22 cellular contexts compared by ENCODE assay signal in the genomic region with DNA sequence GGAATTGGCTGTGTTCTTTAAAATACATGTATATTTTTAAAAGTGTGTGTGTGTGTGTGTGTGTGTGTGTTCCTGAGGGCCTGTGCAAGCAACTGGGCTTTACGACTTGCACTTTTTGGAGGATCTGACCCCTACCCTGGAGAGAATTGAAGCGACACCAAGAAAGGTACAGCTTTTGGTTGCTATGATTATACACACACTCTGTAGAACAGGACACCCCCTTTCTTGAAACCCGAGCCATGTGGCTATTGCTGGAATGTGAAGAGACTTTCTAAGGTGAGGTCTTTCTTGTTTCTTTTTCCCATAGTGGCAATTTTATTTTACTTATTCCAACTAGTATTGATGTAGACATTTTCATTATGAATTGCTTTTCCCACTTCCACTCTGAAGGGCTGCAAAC. TPM values are rescaled to one million over a fixed set of nuclear protein-coding genes. Genes with fewer than 3 reads are reported as not detected.
A peak's percentile ranks its signal among the peaks of the same experiment; 100 is the strongest.
DNase-seq lines count a peak whose midpoint lies in the region; ATAC-seq and TF ChIP-seq lines count a peak whose summit lies in the region.
"Had no signal": no experiment of that assay in that cellular context is flagged by ENCODE, and none has a peak within 500 bp of the region (broad histone marks: within the 10 kb centered on the region; RNA-seq: fewer than 3 reads in every experiment).

No MANE protein-coding gene starts in this region.

- 29% methylated on average over 3 of the region's 3 CpGs for WGBS in hepatocyte (ENCODE audit: low lambda C conversion rate, missing lambda C conversion rate)
- WGBS in transverse colon (ENCODE audit: low coverage in 1 of 2), 2 donors: 17 to 34% methylated on average over 1 to 3 of the region's 3 CpGs

- H3F3A ChIP-seq in PC-3 (ENCODE audit: low read length, unreplicated experiment): no peaks in the 10 kb centered on the region
- no peaks in the 10 kb centered on the region for H3F3A ChIP-seq in neural cell (ENCODE audit: insufficient read depth, low read length, poor library complexity, severe bottlenecking)

- no peak for TF ChIP-seq RAD21 in neural cell (conservative IDR thresholded peaks at IDR 0.05)

- H3K79me2 ChIP-seq in PC-3 (ENCODE audit: low read length) (no peaks in the 10 kb centered on the region), hepatocyte (no peaks in the 10 kb centered on the region), neural cell (replicated peaks; ENCODE audit: insufficient read depth, low read length) (no peaks in the 10 kb centered on the region)

- intact Hi-C loops in PC-3 (cut with micrococcal nuclease): no loop called here
- intact Hi-C loops in transverse colon (cut with DNase I; ENCODE audit: low total_unique reads): no loop called here
- intact Hi-C loops in left cardiac atrium (cut with DNase I): no loop called here

- no peak overlapping the region for H3K27ac ChIP-seq in PC-3 (ENCODE audit: low read length)
- no peak overlapping the region for H3K27ac ChIP-seq in hepatocyte
- no peak overlapping the region for H3K27ac ChIP-seq in neural cell (ENCODE audit: low read length)
- H3K27ac ChIP-seq in transverse colon: no peak overlapping the region
- H3K27ac ChIP-seq: thoracic aorta, VCaP had no signal

- peak; percentile 19 for DNase-seq in ACHN
- DNase-seq in PC-3: no peak
- DNase-seq in hepatocyte (ENCODE audit: low spot score): no peak
- no peak for DNase-seq in transverse colon
- no peak for DNase-seq in NCI-H128 (lab: John Stamatoyannopoulos, UW; ENCODE audit: unreplicated experiment)
- no peak for DNase-seq in left cardiac atrium
- no peak for DNase-seq in NCI-H2107 (lab: John Stamatoyannopoulos, UW)
- DNase-seq: activated naive CD4-positive, alpha-beta T cell; activated T-cell treated with anti-CD3 and anti-CD28 coated beads for 4 hours; CD4-positive, alpha-beta T cell; naive B cell; NCI-H2029; NCI-H524 treated with DMSO at 0.1 percent for 48 hours; OCI-M1; stimulated activated CD4-positive, alpha-beta T cell treated with anti-CD3 and anti-CD28 coated beads, Interleukin-12 subunit alpha, Interleukin-12 subunit beta, amount 100 ng/mL, for 4 hours had no signal

- no peak overlapping the region for H2AFZ ChIP-seq in PC-3 (ENCODE audit: low read length)
- no peak overlapping the region for H2AFZ ChIP-seq in hepatocyte
- H2AFZ ChIP-seq in neural cell (ENCODE audit: low read depth, low read length): no peak overlapping the region

- no peak overlapping the region for H3K9ac ChIP-seq in PC-3 (ENCODE audit: low read length)
- H3K9ac ChIP-seq in neural cell (ENCODE audit: low read length): no peak overlapping the region

- no peaks in the 10 kb centered on the region for H4K20me1 ChIP-seq in PC-3 (ENCODE audit: low read length)
- H4K20me1 ChIP-seq in hepatocyte (ENCODE audit: insufficient read depth, poor library complexity, severe bottlenecking): no peaks in the 10 kb centered on the region
- H4K20me1 ChIP-seq in neural cell (ENCODE audit: insufficient read depth): no peaks in the 10 kb centered on the region

- TF ChIP-seq EP300 in neural cell (conservative IDR thresholded peaks at IDR 0.05; ENCODE audit: poor library complexity, severe bottlenecking): no peak
- no peak for TF ChIP-seq EP300 in transverse colon (IDR thresholded peaks at IDR 0.05; ENCODE audit: low read depth)

- peaks cover 9% of the 10 kb centered on the region; the same call in 1 of the 2 replicates for H3K4me1 ChIP-seq in PC-3 (ENCODE audit: insufficient read depth, low read length)
- H3K4me1 ChIP-seq in hepatocyte (ENCODE audit: insufficient read depth): peaks cover 9% of the 10 kb centered on the region
- H3K4me1 ChIP-seq in transverse colon: peaks cover 0 to 8% (median 6%) of the 10 kb centered on the region in 4 donors
- H3K4me1 ChIP-seq: HAP-1 had no signal

- ATAC-seq in PC-3 (no peak), left cardiac atrium (no peak)

- H3K4me2 ChIP-seq in PC-3 (ENCODE audit: low read length): peak overlapping the region; percentile 88; the same call in 1 of the 2 replicates
- H3K4me2 ChIP-seq in hepatocyte: peak overlapping the region; percentile 99
- H3K4me2 ChIP-seq in neural cell (ENCODE audit: low read length): peak overlapping the region; percentile 67

- POLR2A ChIA-PET in PC-3 (lab: Charles Lee; ENCODE audit: unreplicated experiment): no interaction called here

- no peak for TF ChIP-seq POLR2A in transverse colon (IDR thresholded peaks at IDR 0.05)

- CTCF ChIA-PET in PC-3 (lab: Charles Lee): no interaction called here

- in situ Hi-C loops in ACHN (cut with HindIII; ENCODE audit: low pct_ligation_motif_present, low pct_unique_long_range_greater_than_20kb, low sequenced_read_pairs): no loop called here
- in situ Hi-C loops in transverse colon (cut with MboI; ENCODE audit: low pct_ligation_motif_present in 1 of 4, low pct_unique_long_range_greater_than_20kb in 1 of 4, low sequenced_read_pairs in 3 of 4): no loop called here

- H3K9me3 ChIP-seq in PC-3 (ENCODE audit: low read length) (no peaks in the 10 kb centered on the region), hepatocyte (ENCODE audit: low read depth) (no peaks in the 10 kb centered on the region), neural cell (ENCODE audit: low read length) (no peaks in the 10 kb centered on the region), transverse colon (no peaks in the 10 kb centered on the region)
- H3K9me3 ChIP-seq: HAP-1 had no signal

- H3K27me3 ChIP-seq in PC-3 (ENCODE audit: low read length) (no peaks in the 10 kb centered on the region), hepatocyte (peaks cover 51% of the 10 kb centered on the region), neural cell (ENCODE audit: insufficient read depth, low read depth, low read length) (peaks cover 30% of the 10 kb centered on the region), transverse colon (peaks cover 40% of the 10 kb centered on the region)

- H3K4me3 ChIP-seq in PC-3 (ENCODE audit: low read length) (no peak overlapping the region), hepatocyte (peak overlapping the region; percentile 31), neural cell (ENCODE audit: low read length) (peak overlapping the region; percentile 80), transverse colon (no peak overlapping the region)
- H3K4me3 ChIP-seq: HAP-1 had no signal

- no peaks in the 10 kb centered on the region; the same call in 1 of the 2 replicates for H3K36me3 ChIP-seq in PC-3 (ENCODE audit: low read depth, low read length)
- H3K36me3 ChIP-seq in hepatocyte (replicated peaks; ENCODE audit: insufficient read depth, low read depth): no peaks in the 10 kb centered on the region
- H3K36me3 ChIP-seq in neural cell (ENCODE audit: insufficient read depth, low read length): no peaks in the 10 kb centered on the region
- H3K36me3 ChIP-seq in transverse colon: no peaks in the 10 kb centered on the region
- H3K36me3 ChIP-seq: HAP-1, thoracic aorta had no signal

- no TSS peak for BruUV-seq in PC-3 (replicated peaks; lab: Mats Ljungman, UMichigan)

- TF ChIP-seq CTCF in PC-3 (conservative IDR thresholded peaks at IDR 0.05; ENCODE audit: low read depth, low read length) (no peak), hepatocyte (IDR thresholded peaks at IDR 0.05; ENCODE audit: poor library complexity) (no peak), neural cell (IDR thresholded peaks at IDR 0.05; ENCODE audit: poor library complexity, severe bottlenecking) (no peak), transverse colon (IDR thresholded peaks at IDR 0.05) (no peak)

- H3K9me2 ChIP-seq in PC-3 (replicated peaks; ENCODE audit: low read length): no peaks in the 10 kb centered on the region
- no peaks in the 10 kb centered on the region for H3K9me2 ChIP-seq in hepatocyte (replicated peaks; ENCODE audit: insufficient read depth)
- no peaks in the 10 kb centered on the region for H3K9me2 ChIP-seq in neural cell (ENCODE audit: insufficient read depth, low read length)

TF ChIP-seq in neural cell, 6 proteins besides CTCF, POLR2A, EP300 and RAD21:
- TF ChIP-seq SMC3 (conservative IDR thresholded peaks at IDR 0.05; ENCODE audit: poor library complexity) (no peak), MXI1 (conservative IDR thresholded peaks at IDR 0.05; ENCODE audit: poor library complexity, severe bottlenecking) (no peak), TAF1 (IDR thresholded peaks at IDR 0.05; ENCODE audit: low read depth) (no peak), EZH2 (IDR thresholded peaks at IDR 0.05; ENCODE audit: borderline replicate concordance, insufficient read depth, low read length, poor library complexity, severe bottlenecking) (no peak), POLR2AphosphoS5 (IDR thresholded peaks at IDR 0.05) (no peak)
- TF ChIP-seq, protein P1, sequence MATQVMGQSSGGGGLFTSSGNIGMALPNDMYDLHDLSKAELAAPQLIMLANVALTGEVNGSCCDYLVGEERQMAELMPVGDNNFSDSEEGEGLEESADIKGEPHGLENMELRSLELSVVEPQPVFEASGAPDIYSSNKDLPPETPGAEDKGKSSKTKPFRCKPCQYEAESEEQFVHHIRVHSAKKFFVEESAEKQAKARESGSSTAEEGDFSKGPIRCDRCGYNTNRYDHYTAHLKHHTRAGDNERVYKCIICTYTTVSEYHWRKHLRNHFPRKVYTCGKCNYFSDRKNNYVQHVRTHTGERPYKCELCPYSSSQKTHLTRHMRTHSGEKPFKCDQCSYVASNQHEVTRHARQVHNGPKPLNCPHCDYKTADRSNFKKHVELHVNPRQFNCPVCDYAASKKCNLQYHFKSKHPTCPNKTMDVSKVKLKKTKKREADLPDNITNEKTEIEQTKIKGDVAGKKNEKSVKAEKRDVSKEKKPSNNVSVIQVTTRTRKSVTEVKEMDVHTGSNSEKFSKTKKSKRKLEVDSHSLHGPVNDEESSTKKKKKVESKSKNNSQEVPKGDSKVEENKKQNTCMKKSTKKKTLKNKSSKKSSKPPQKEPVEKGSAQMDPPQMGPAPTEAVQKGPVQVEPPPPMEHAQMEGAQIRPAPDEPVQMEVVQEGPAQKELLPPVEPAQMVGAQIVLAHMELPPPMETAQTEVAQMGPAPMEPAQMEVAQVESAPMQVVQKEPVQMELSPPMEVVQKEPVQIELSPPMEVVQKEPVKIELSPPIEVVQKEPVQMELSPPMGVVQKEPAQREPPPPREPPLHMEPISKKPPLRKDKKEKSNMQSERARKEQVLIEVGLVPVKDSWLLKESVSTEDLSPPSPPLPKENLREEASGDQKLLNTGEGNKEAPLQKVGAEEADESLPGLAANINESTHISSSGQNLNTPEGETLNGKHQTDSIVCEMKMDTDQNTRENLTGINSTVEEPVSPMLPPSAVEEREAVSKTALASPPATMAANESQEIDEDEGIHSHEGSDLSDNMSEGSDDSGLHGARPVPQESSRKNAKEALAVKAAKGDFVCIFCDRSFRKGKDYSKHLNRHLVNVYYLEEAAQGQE (IDR thresholded peaks at IDR 0.05; ENCODE audit: borderline replicate concordance): no peak
TF ChIP-seq in neural cell: peak in this region for 0.

RNA-seq across cellular contexts. Expression of a gene that starts 1.0 kb away (rescaled TPM):
- 0.62 TPM in 1 of 2 replicates, not detected in the other for total RNA-seq in PC-3 (2014; rRNA removed)
- not detected in 2 replicates for total RNA-seq in hepatocyte
- polyA plus RNA-seq in hepatocyte: 0.56 TPM in 1 of 2 replicates, not detected in the other
- not detected in 2 replicates for polyA plus RNA-seq in neural cell
- polyA minus RNA-seq in neural cell: not detected in 2 replicates
- not detected for total RNA-seq in transverse colon
- not detected for total RNA-seq in left cardiac atrium
- total RNA-seq: CD4-positive, alpha-beta T cell; fibroblast of villous mesenchyme; lower leg skin; pulmonary artery endothelial cell; thoracic aorta had no signal

Comparison
In these comparisons a context has a peak if more than half of its experiments do, and no peak if none do; other contexts are left out.
1. H3K4me3 ChIP-seq: peak in hepatocyte (single experiment) and neural cell (single experiment); none in PC-3 (single experiment) and transverse colon (0 of 4).
2. Peak in every context shown above with its lines, with median percentiles within 50 percentile points of each other: H3K4me2 ChIP-seq.